Comparison of ENCODE assay signal across 24 cellular contexts in the genomic region with DNA sequence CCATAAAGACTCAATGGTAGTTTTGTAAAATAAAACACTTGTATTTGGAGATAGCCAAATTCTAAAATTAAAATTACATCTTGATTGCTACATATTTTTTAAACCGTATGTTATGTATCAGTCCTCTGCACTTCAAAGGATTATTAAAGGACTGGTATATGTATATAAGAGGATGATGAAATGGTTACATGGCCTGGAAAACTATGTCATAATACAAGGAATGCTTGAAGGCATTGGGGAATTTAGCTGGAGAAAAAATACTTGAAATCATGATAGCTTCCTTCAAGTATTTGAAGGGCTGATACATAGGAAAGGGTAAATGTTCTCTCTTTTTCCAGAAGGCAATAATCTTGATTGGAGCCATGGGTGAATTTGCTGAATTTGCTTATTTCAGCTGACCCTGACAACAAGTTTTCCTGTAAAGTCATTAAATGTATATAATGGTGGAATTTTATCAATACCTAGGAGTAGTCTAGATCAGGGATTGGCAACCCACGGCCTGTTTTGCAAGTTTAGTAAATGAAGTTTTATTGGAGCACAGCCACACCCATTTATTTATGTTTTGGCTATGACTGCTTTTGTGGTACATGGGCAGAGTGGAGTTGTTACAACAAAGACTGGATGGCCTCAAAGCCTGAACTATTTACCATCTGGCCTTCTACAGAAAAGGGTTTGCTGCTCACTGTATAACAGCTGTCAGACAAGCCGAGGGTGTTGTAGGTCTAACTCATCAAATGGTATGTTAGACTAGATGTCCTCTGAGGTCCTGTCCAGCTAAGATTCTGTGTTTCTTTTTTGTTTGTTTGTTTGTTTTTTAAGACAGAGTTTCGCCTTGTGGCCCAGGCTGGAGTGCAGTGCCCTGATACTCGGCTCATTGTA. TPM values are rescaled to one million over a fixed set of nuclear protein-coding genes. Genes with fewer than 3 reads are reported as not detected.
DNase-seq lines count a peak whose midpoint lies in the region; ATAC-seq, FAIRE-seq and TF ChIP-seq lines count a peak whose summit lies in the region.
"Had no signal": no experiment of that assay in that cellular context is flagged by ENCODE, and none has a peak within 500 bp of the region (broad histone marks: within the 10 kb centered on the region; RNA-seq: fewer than 3 reads in every experiment).

No MANE protein-coding gene starts in this region.

- ATAC-seq in HepG2 (no peak), right lobe of liver (no peak)
- ATAC-seq: activated CD4-positive, CD25-positive, alpha-beta regulatory T cell treated with anti-CD3 and anti-CD28 coated beads, Interleukin-2, amount 50 U/mL, for 24 hours; natural killer cell treated with Interleukin-12 subunit alpha and Interleukin-12 subunit beta and Interleukin-15 and Interleukin-18, amount 100 ng/mL, for 72 hours had no signal

- H3K4me2 ChIP-seq in HepG2 (ENCODE audit: low read depth, low read length): no peak overlapping the region
- H3K4me2 ChIP-seq: KMS-11 had no signal

- H3K9ac ChIP-seq in HepG2 (ENCODE audit: insufficient read depth, low read depth, low read length): no peak overlapping the region
- H3K9ac ChIP-seq: KMS-11, parathyroid adenoma had no signal

- no peaks in the 10 kb centered on the region for H3K4me1 ChIP-seq in HepG2 (ENCODE audit: insufficient read depth, low read length)
- H3K4me1 ChIP-seq in right lobe of liver: no peaks in the 10 kb centered on the region
- H3K4me1 ChIP-seq: parathyroid adenoma, tibial artery had no signal

- no peaks in the 10 kb centered on the region for H3K79me2 ChIP-seq in HepG2 (ENCODE audit: insufficient read depth, low read length)
- H3K79me2 ChIP-seq: parathyroid adenoma had no signal

- H3K27me3 ChIP-seq in HepG2 (ENCODE audit: control insufficient read depth in 1 of 2, insufficient read depth in 2 of 2, low read length in 2 of 2): no peaks in the 10 kb centered on the region
- H3K27me3 ChIP-seq in right lobe of liver: no peaks in the 10 kb centered on the region
- H3K27me3 ChIP-seq: tibial artery had no signal

- H3K4me3 ChIP-seq in HepG2 (replicated peaks in 1 of 3; ENCODE audit: insufficient read depth in 1 of 3, low read depth in 2 of 3, low read length in 3 of 3) (no peak overlapping the region), right lobe of liver (no peak overlapping the region), fibroblast of pulmonary artery (replicated peaks; ENCODE audit: low read depth, low read length) (no peak overlapping the region)
- H3K4me3 ChIP-seq: tibial artery had no signal

- no peak for TF ChIP-seq EP300 in HepG2 (IDR thresholded peaks at IDR 0.05; ENCODE audit: low read depth in 2 of 2, low read length in 2 of 2)
- no peak for TF ChIP-seq EP300 in HepG2 (CRISPR knock-in tag; IDR thresholded peaks at IDR 0.05; ENCODE audit: borderline replicate concordance)

- H3K9me3 ChIP-seq in HepG2 (ENCODE audit: low read length) (0 out of 2 replicates have a peak, but pooled peaks cover 3% of the 10 kb centered on the region), right lobe of liver (no peaks in the 10 kb centered on the region)
- H3K9me3 ChIP-seq: tibial artery had no signal

- DNase-seq in HepG2 (ENCODE audit: low spot score): no peak
- no peak for DNase-seq in right lobe of liver
- DNase-seq in amniotic epithelial cell (ENCODE audit: low read depth): peak; percentile 37
- peak; percentile 42 for DNase-seq in fibroblast of pulmonary artery (ENCODE audit: low read depth)
- peak; percentile 17 for DNase-seq in stromal cell of bone marrow (ENCODE audit: low read depth)
- no peak for DNase-seq in D341Med (ENCODE audit: low spot score)
- no peak for DNase-seq in epidermal melanocyte (ENCODE audit: insufficient read length, low spot score)
- no peak for DNase-seq in SK-N-DZ (ENCODE audit: low spot score)
- DNase-seq: activated naive CD4-positive, alpha-beta T cell treated with anti-CD3 and anti-CD28 coated beads, Interleukin-2, amount 50 U/mL, for 16 hours; activated T-cell treated with anti-CD3 and anti-CD28 coated beads, Interleukin-2, amount 50 U/mL, for 24 hours; AML-193; cortex of kidney; EL; H9; kidney glomerular epithelial cell; mesendoderm; NCI-H2029; stimulated activated naive CD4-positive, alpha-beta T cell treated with Interleukin-2 at 50 U/mL for 16 hours; tibial artery had no signal

- CTCF ChIA-PET in HepG2 (lab: Yijun Ruan, JAX; ENCODE audit: low intra/inter-chr PET ratio, low total read pairs): no interaction called here

- H3K27ac ChIP-seq in HepG2 (ENCODE audit: extremely low read length, insufficient read depth, low read length): no peak overlapping the region
- no peak overlapping the region for H3K27ac ChIP-seq in right lobe of liver
- H3K27ac ChIP-seq: KMS-11, parathyroid adenoma, RWPE1, tibial artery had no signal

- no peaks in the 10 kb centered on the region for H4K20me1 ChIP-seq in HepG2 (ENCODE audit: insufficient read depth, low read length)

- TF ChIP-seq POLR2A in HepG2 (IDR thresholded peaks at IDR 0.05; ENCODE audit: insufficient read depth in 1 of 2, low read depth in 2 of 2, low read length in 2 of 2): no peak
- no peak for TF ChIP-seq POLR2A in right lobe of liver (IDR thresholded peaks at IDR 0.05)

- no TSS peak for BruUV-seq in HepG2 (replicated peaks; lab: Mats Ljungman, UMichigan)

- in situ Hi-C loops in HepG2 (cut with HindIII; ENCODE audit: extremely low pct_ligation_motif_present, low pct_unique_long_range_greater_than_20kb): no loop called here

- FAIRE-seq in HepG2 (lab: Jason Lieb, UNC): no peak

- H3K36me3 ChIP-seq in HepG2 (replicated peaks in 1 of 2; ENCODE audit: control insufficient read depth in 1 of 2, insufficient read depth in 2 of 2, low read length in 2 of 2) (no peaks in the 10 kb centered on the region), right lobe of liver (no peaks in the 10 kb centered on the region)

- WGBS in HepG2 (ENCODE audit: low lambda C conversion rate): 93% methylated on average over 5 of the region's 5 CpGs
- WGBS in right lobe of liver (ENCODE audit: insufficient coverage, low coverage, low lambda C conversion rate, missing lambda C conversion rate): 84% methylated on average over 4 of the region's 5 CpGs

- H2AFZ ChIP-seq in HepG2 (ENCODE audit: low read length): no peak overlapping the region
- H2AFZ ChIP-seq: parathyroid adenoma had no signal

- TF ChIP-seq CTCF in HepG2 (CRISPR knock-in tag; IDR thresholded peaks at IDR 0.05) (no peak), right lobe of liver (IDR thresholded peaks at IDR 0.05) (no peak), fibroblast of pulmonary artery (IDR thresholded peaks at IDR 0.05; ENCODE audit: low read length, missing control alignments) (no peak)

- POLR2A ChIA-PET in HepG2 (lab: Yijun Ruan, JAX): no interaction called here

- no peak for TF ChIP-seq RAD21 in HepG2 (CRISPR knock-in tag; IDR thresholded peaks at IDR 0.05)

- intact Hi-C loops in HepG2 (cut with micrococcal nuclease; ENCODE audit: unreplicated experiment) (no loop called here), right lobe of liver (cut with DNase I) (no loop called here)

TF ChIP-seq in HepG2, 621 proteins besides CTCF, POLR2A, EP300 and RAD21:
- TF ChIP-seq TBX2 (CRISPR knock-in tag; IDR thresholded peaks at IDR 0.05; ENCODE audit: borderline replicate concordance) (no peak), MAFF (IDR thresholded peaks at IDR 0.05; ENCODE audit: low read depth, low read length) (peak; percentile 91), ATF7 (IDR thresholded peaks at IDR 0.05) (peak; percentile 23; the same call in 1 of the 2 replicates), ATF7 (CRISPR knock-in tag; IDR thresholded peaks at IDR 0.05) (no peak), ZNF234 (CRISPR knock-in tag; conservative IDR thresholded peaks at IDR 0.05) (no peak), MAFK (conservative IDR thresholded peaks at IDR 0.05 in 1 of 2, IDR thresholded peaks at IDR 0.05 in 1 of 2; ENCODE audit: low read length in 2 of 2) (peak; percentile 91 to 93), CEBPB (IDR thresholded peaks at IDR 0.05; ENCODE audit: borderline replicate concordance, low read depth, low read length) (peak; percentile 56; the same call in 1 of the 2 replicates)
TF ChIP-seq in HepG2: peak in this region for 4.

RNA-seq across cellular contexts. Expression of a gene that starts 34.4 kb away (rescaled TPM):
- 12.3 and 16.2 TPM in 2 replicates for total RNA-seq in HepG2 (2016; rRNA removed; fragmentation: Illumina TruSeq; extraction: Trizol)
- total RNA-seq in HepG2 (2016; cell fraction: cytosol; rRNA removed; fragmentation: Illumina TruSeq; extraction: Trizol; ENCODE audit: low read depth): 16.7 and 22.4 TPM in 2 replicates
- 12.7 and 14.1 TPM in 2 replicates for total RNA-seq in HepG2 (2016; cell fraction: insoluble cytoplasmic fraction; rRNA removed; fragmentation: Illumina TruSeq; extraction: Trizol)
- total RNA-seq in HepG2 (2016; cell fraction: membrane; rRNA removed; fragmentation: Illumina TruSeq; extraction: Trizol): 19.5 and 23.4 TPM in 2 replicates
- 10.0 TPM in 2 replicates for total RNA-seq in HepG2 (2016; cell fraction: nucleus; rRNA removed; fragmentation: Illumina TruSeq; extraction: Trizol)
- 10.9 and 12.7 TPM in 2 replicates for polyA plus RNA-seq in HepG2 (2011; rRNA removed)
- 12.4 and 13.2 TPM in 2 replicates for polyA plus RNA-seq in HepG2 (2011; cell fraction: cytosol; rRNA removed)
- 6.9 and 8.0 TPM in 2 replicates for polyA plus RNA-seq in HepG2 (2011; cell fraction: nucleus; rRNA removed)
- 13.1 and 13.2 TPM in 2 replicates for polyA plus RNA-seq in HepG2 (2012)
- 24.2 and 34.3 TPM in 2 replicates for polyA plus RNA-seq in HepG2 (2016; cell fraction: cytosol; fragmentation: Illumina TruSeq; extraction: Trizol; ENCODE audit: low read depth)
- 20.0 and 20.4 TPM in 2 replicates for polyA plus RNA-seq in HepG2 (2016; cell fraction: insoluble cytoplasmic fraction; fragmentation: Illumina TruSeq; extraction: Trizol; ENCODE audit: low read depth)
- polyA plus RNA-seq in HepG2 (2016; cell fraction: membrane; fragmentation: Illumina TruSeq; extraction: Trizol; ENCODE audit: low read depth): 23.2 and 26.0 TPM in 2 replicates
- 13.3 and 15.2 TPM in 2 replicates for polyA plus RNA-seq in HepG2 (2016; cell fraction: nucleus; fragmentation: Illumina TruSeq; extraction: Trizol; ENCODE audit: insufficient read depth, low read depth)
- 1.3 and 12.1 TPM in 2 replicates for polyA minus RNA-seq in HepG2 (2011; rRNA and poly(A)+ RNA removed; ENCODE audit: low replicate concordance)
- 5.1 and 7.8 TPM in 2 replicates for polyA minus RNA-seq in HepG2 (2011; cell fraction: cytosol; rRNA and poly(A)+ RNA removed)
- polyA minus RNA-seq in HepG2 (2011; cell fraction: nucleus; rRNA and poly(A)+ RNA removed): 17.8 and 22.0 TPM in 2 replicates
- total RNA-seq in right lobe of liver: 10 to 100 TPM in 5 of 6 experiments, 1 to 10 TPM in 1; 9.6 to 22.9 (median 18.5) TPM
- 3.0 and 8.0 TPM in 2 replicates for polyA plus RNA-seq in SK-N-DZ (2014; cell fraction: cytosol; rRNA removed)
- polyA plus RNA-seq in SK-N-DZ (2014; cell fraction: nucleus; rRNA removed): 2.6 and 4.3 TPM in 2 replicates

Comparison
In these comparisons a context has a peak if more than half of its experiments do, and no peak if none do; other contexts are left out.
1. DNase-seq: peak in amniotic epithelial cell (single experiment), fibroblast of pulmonary artery (single experiment) and stromal cell of bone marrow (single experiment); none in HepG2 (single experiment), right lobe of liver (0 of 3), D341Med (single experiment), epidermal melanocyte (single experiment) and SK-N-DZ (single experiment).